ENCODE assay signal across 8 cellular contexts in the genomic region with DNA sequence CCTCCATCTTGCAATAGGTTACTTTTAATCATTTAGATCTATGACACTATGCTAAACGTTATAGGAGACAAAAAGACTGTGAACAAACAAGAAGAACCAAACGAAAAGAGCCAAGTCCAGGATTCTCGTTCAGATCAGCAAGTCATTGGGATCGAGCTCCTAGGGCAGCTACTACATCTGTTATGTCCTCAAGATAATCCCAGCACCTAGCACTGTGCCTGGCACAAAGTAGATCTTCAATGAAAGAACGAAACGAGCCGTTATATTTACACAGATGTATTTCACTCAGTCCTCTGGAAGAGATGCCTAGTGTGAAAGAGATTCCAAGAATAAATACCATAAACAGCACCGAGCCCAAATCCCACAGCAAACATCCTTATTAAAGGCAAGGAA. TPM values are rescaled to one million over a fixed set of nuclear protein-coding genes. Genes with fewer than 3 reads are reported as not detected.
DNase-seq lines count a peak whose midpoint lies in the region; ATAC-seq and TF ChIP-seq lines count a peak whose summit lies in the region.

No MANE protein-coding gene starts in this region.

- H3K27me3 ChIP-seq in DND-41 (ENCODE audit: insufficient read depth, low read length, poor library complexity) = no peaks in the 10 kb centered on the region
- H3K27me3 ChIP-seq in body of pancreas = no peaks in the 10 kb centered on the region
- H3K27me3 ChIP-seq in lower lobe of right lung (ENCODE audit: low read depth) = no peaks in the 10 kb centered on the region
- no peaks in the 10 kb centered on the region for H3K27me3 ChIP-seq in upper lobe of right lung

- no peak for DNase-seq in DND-41
- DNase-seq in body of pancreas = peak in 1 of 4 donors; percentile 13
- DNase-seq in lower lobe of right lung = no peak
- DNase-seq in upper lobe of right lung = no peak
- DNase-seq in GM20000 (ENCODE audit: low spot score) = no peak
- no peak for DNase-seq in AML-193 (lab: John Stamatoyannopoulos, UW)

- H3K9ac ChIP-seq in DND-41 (ENCODE audit: low read depth, low read length) = peak overlapping the region; percentile 88

- H3K4me1 ChIP-seq in DND-41 (ENCODE audit: insufficient read depth, low read length) (peaks cover 38% of the 10 kb centered on the region), body of pancreas (peaks cover 15% of the 10 kb centered on the region), lower lobe of right lung (peaks cover 19% of the 10 kb centered on the region), upper lobe of right lung (peaks cover 15% of the 10 kb centered on the region)

- peak overlapping the region; percentile 89 for H2AFZ ChIP-seq in DND-41 (ENCODE audit: low read depth, low read length)

- H3K79me2 ChIP-seq in DND-41 (ENCODE audit: insufficient read depth, low read length) = peaks cover 45% of the 10 kb centered on the region

- H3K4me2 ChIP-seq in DND-41 (ENCODE audit: insufficient read depth, low read length) = peak overlapping the region; percentile 73

- H3K4me3 ChIP-seq in DND-41 (ENCODE audit: low read depth in 1 of 2, low read length in 2 of 2) (peak overlapping the region; percentile 23 to 82), body of pancreas (peak overlapping the region; percentile 26 to 79), lower lobe of right lung (peak overlapping the region; percentile 80), upper lobe of right lung (peak overlapping the region; percentile 81)

- H3K9me3 ChIP-seq in DND-41 (ENCODE audit: insufficient read depth, low read length, severe bottlenecking) (peaks cover 11% of the 10 kb centered on the region), body of pancreas (no peaks in the 10 kb centered on the region), lower lobe of right lung (no peaks in the 10 kb centered on the region), upper lobe of right lung (no peaks in the 10 kb centered on the region)

- TF ChIP-seq CTCF in DND-41 (IDR thresholded peaks at IDR 0.05; ENCODE audit: borderline replicate concordance, extremely low read depth, low read length, poor library complexity, severe bottlenecking) (no peak), body of pancreas (IDR thresholded peaks at IDR 0.05) (no peak), lower lobe of right lung (IDR thresholded peaks at IDR 0.05) (no peak), upper lobe of right lung (IDR thresholded peaks at IDR 0.05) (no peak), GM20000 (IDR thresholded peaks at IDR 0.05; ENCODE audit: extremely low read depth, missing control alignments) (no peak)

- WGBS in body of pancreas, 2 donors = 1 to 3% methylated on average over 8 of the region's 8 CpGs

- H3K27ac ChIP-seq in DND-41 (ENCODE audit: low read length) = peak overlapping the region; percentile 79
- H3K27ac ChIP-seq in body of pancreas = peak overlapping the region; percentile 62 to 96 (median 88)
- peak overlapping the region; percentile 87 for H3K27ac ChIP-seq in lower lobe of right lung
- H3K27ac ChIP-seq in upper lobe of right lung = peak overlapping the region; percentile 87

- intact Hi-C loops in body of pancreas (cut with DNase I) (no loop called here), lower lobe of right lung (cut with DNase I) (no loop called here), upper lobe of right lung (cut with DNase I) (no loop called here)

- no peak for TF ChIP-seq POLR2A in body of pancreas (IDR thresholded peaks at IDR 0.05)

- no peaks in the 10 kb centered on the region for H4K20me1 ChIP-seq in DND-41 (ENCODE audit: insufficient read depth, low read length)

- H3K36me3 ChIP-seq in DND-41 (ENCODE audit: insufficient read depth, low read length) (peaks cover 37% of the 10 kb centered on the region), body of pancreas (replicated peaks in 1 of 2; ENCODE audit: insufficient read depth in 1 of 2, low read depth in 2 of 2) (no peaks in the 10 kb centered on the region), lower lobe of right lung (no peaks in the 10 kb centered on the region), upper lobe of right lung (no peaks in the 10 kb centered on the region)

- ATAC-seq in DND-41 (ENCODE audit: insufficient read depth, low read depth) (peak; percentile 1; the same call in 2 of the 3 replicates), HG03135 (IDR thresholded peaks at IDR 0.05; ENCODE audit: unreplicated experiment) (peak; percentile 1), body of pancreas (no peak), lower lobe of right lung (no peak), upper lobe of right lung (no peak), GM19467 (IDR thresholded peaks at IDR 0.05; ENCODE audit: unreplicated experiment) (no peak)

RNA-seq across cellular contexts. Expression of a gene that starts 0.5 kb away (rescaled TPM):
- 1 to 10 TPM; 1.6 to 2.9 TPM for total RNA-seq in body of pancreas
- total RNA-seq in lower lobe of right lung = 5.8 TPM
- total RNA-seq in upper lobe of right lung = 4.0 TPM

RNA-seq across cellular contexts. Expression of a gene that starts 0.7 kb away (rescaled TPM):
- total RNA-seq in body of pancreas = 10 to 100 TPM in 1 of 2 donors, 1 to 10 TPM in 1; 7.5 to 10.5 TPM
- 9.6 TPM for total RNA-seq in lower lobe of right lung
- 6.5 TPM for total RNA-seq in upper lobe of right lung

Comparison
In these comparisons a context has a peak if more than half of its experiments do, and no peak if none do; other contexts are left out.
1. ATAC-seq: peak in DND-41 (single experiment) and HG03135 (single experiment); none in body of pancreas (single experiment), lower lobe of right lung (0 of 2), upper lobe of right lung (single experiment) and GM19467 (single experiment).
2. Peak in every context shown above with its lines, with median percentiles within 50 percentile points of each other: H3K27ac ChIP-seq and H3K4me3 ChIP-seq.